8 cellular contexts compared by ENCODE assay signal in the genomic region with DNA sequence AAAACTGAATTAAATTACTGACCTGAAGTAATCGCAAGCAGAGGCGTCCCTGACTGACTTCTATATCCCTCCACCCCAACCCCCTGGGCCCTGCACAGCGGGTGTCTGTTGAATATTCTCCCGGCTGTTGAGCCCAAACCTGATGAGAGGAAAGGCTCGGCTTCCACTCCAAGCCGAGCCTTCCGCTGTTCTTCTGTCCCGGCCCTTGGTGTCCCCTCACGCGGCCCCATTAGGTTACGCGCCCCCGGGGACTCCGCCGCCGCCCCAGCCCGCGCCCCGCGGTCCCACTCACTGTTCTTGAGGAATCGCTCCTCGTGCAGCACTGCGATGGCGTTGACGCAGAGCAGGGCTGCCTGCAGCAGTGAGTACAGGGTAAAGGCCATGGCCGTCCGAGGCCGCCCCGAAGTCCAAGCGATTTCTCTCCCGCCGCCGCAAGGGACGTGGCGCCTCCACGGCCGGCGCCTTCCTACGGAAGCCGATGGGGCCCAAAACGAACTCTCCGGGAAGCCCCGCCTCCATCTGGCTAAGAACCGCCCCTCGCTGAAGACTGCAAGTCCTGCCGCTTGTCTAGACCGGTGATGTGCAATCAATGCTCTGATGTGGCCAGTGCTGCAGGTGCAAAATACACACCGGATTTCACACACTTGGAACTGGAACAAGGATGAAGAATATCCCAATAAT. TPM values are rescaled to one million over a fixed set of nuclear protein-coding genes. Genes with fewer than 3 reads are reported as not detected.
DNase-seq lines count a peak whose midpoint lies in the region; ATAC-seq and TF ChIP-seq lines count a peak whose summit lies in the region.

TSS of gene IER3IP1 (minus strand) at position 470 of the 681 bp plus-strand sequence. CDS start at position 383, 87 bp downstream.

- H3K36me3 Mint-ChIP-seq in activated T-helper 17 cell treated with anti-CD3 and anti-CD28 coated beads, Interleukin-2, amount 50 U/mL, for 72 hours (ENCODE audit: low read depth) = no peaks in the 10 kb centered on the region

- H3K27ac ChIP-seq in DOHH2 (ENCODE audit: low read depth, low read length) = peak within 1 kb of the TSS; percentile 45
- H3K27ac ChIP-seq in RWPE1 = peak within 1 kb of the TSS; percentile 75
- peak within 1 kb of the TSS; percentile 65 for H3K27ac ChIP-seq in neural cell (ENCODE audit: low read length)

- no peak within 1 kb of the TSS for H3K27ac Mint-ChIP-seq in activated T-helper 17 cell treated with anti-CD3 and anti-CD28 coated beads, Interleukin-2, amount 50 U/mL, for 72 hours
- peak within 1 kb of the TSS; percentile 89 to 90 for H3K27ac Mint-ChIP-seq in stimulated activated naive CD8-positive, alpha-beta T cell treated with anti-CD3 and anti-CD28 coated beads, Interleukin-15, amount 100 ng/mL, for 72 hours

- H3K4me1 ChIP-seq in DOHH2 (ENCODE audit: control insufficient read depth, low read length) = peaks cover 47% of the 10 kb centered on the region

- TF ChIP-seq RAD21 in neural cell (conservative IDR thresholded peaks at IDR 0.05) = peak; percentile 33

- H4K20me1 ChIP-seq in DOHH2 (ENCODE audit: control insufficient read depth, insufficient read depth, low read depth, low read length) (peaks cover 11% of the 10 kb centered on the region), neural cell (ENCODE audit: insufficient read depth) (no peaks in the 10 kb centered on the region)

- peak within 1 kb of the TSS; percentile 30 for H3K4me3 Mint-ChIP-seq in activated T-helper 17 cell treated with anti-CD3 and anti-CD28 coated beads, Interleukin-2, amount 50 U/mL, for 72 hours
- peak within 1 kb of the TSS in 1 of 2 donors; percentile 34 for H3K4me3 Mint-ChIP-seq in stimulated activated naive CD8-positive, alpha-beta T cell treated with anti-CD3 and anti-CD28 coated beads, Interleukin-15, amount 100 ng/mL, for 72 hours

- no peak for TF ChIP-seq EP300 in neural cell (conservative IDR thresholded peaks at IDR 0.05; ENCODE audit: poor library complexity, severe bottlenecking)

- H3K4me2 ChIP-seq in DOHH2 (ENCODE audit: low read length) (peak within 1 kb of the TSS; percentile 56), neural cell (ENCODE audit: low read length) (peak within 1 kb of the TSS; percentile 58)

- peak; percentile 72 for ATAC-seq in GM21825 (IDR thresholded peaks at IDR 0.05; ENCODE audit: unreplicated experiment)
- ATAC-seq in activated T-helper 17 cell treated with anti-CD3 and anti-CD28 coated beads, Interleukin-2, amount 50 U/mL, for 72 hours (replicated peaks) = peak; percentile 93
- ATAC-seq in stimulated activated naive CD8-positive, alpha-beta T cell treated with anti-CD3 and anti-CD28 coated beads, Interleukin-15, amount 100 ng/mL, for 72 hours = peak; percentile 93

- no peaks in the 10 kb centered on the region for H3K4me1 Mint-ChIP-seq in activated T-helper 17 cell treated with anti-CD3 and anti-CD28 coated beads, Interleukin-2, amount 50 U/mL, for 72 hours
- H3K4me1 Mint-ChIP-seq in stimulated activated naive CD8-positive, alpha-beta T cell treated with anti-CD3 and anti-CD28 coated beads, Interleukin-15, amount 100 ng/mL, for 72 hours = no peaks in the 10 kb centered on the region

- CTCF ChIA-PET in RWPE1 (lab: Yijun Ruan, JAX) = no interaction called here

- peak within 1 kb of the TSS; percentile 85 for H3K9ac ChIP-seq in neural cell (ENCODE audit: low read length)

- peak within 1 kb of the TSS; percentile 97 for H2AFZ ChIP-seq in neural cell (ENCODE audit: low read depth, low read length)

- no peaks in the 10 kb centered on the region for H3K9me3 Mint-ChIP-seq in activated T-helper 17 cell treated with anti-CD3 and anti-CD28 coated beads, Interleukin-2, amount 50 U/mL, for 72 hours
- no peaks in the 10 kb centered on the region for H3K9me3 Mint-ChIP-seq in stimulated activated naive CD8-positive, alpha-beta T cell treated with anti-CD3 and anti-CD28 coated beads, Interleukin-15, amount 100 ng/mL, for 72 hours

- H3K9me2 ChIP-seq in DOHH2 (replicated peaks; ENCODE audit: control insufficient read depth, low read length) (no peaks in the 10 kb centered on the region), neural cell (ENCODE audit: insufficient read depth, low read length) (no peaks in the 10 kb centered on the region)

- no peaks in the 10 kb centered on the region for H3K27me3 Mint-ChIP-seq in activated T-helper 17 cell treated with anti-CD3 and anti-CD28 coated beads, Interleukin-2, amount 50 U/mL, for 72 hours
- peaks cover 4% of the 10 kb centered on the region for H3K27me3 Mint-ChIP-seq in stimulated activated naive CD8-positive, alpha-beta T cell treated with anti-CD3 and anti-CD28 coated beads, Interleukin-15, amount 100 ng/mL, for 72 hours

- TF ChIP-seq CTCF in DOHH2 (IDR thresholded peaks at IDR 0.05; ENCODE audit: low read depth, low read length, poor library complexity, severe bottlenecking) (peak; percentile 25), RWPE1 (conservative IDR thresholded peaks at IDR 0.05; ENCODE audit: low read depth) (no peak), fibroblast of pulmonary artery (IDR thresholded peaks at IDR 0.05; ENCODE audit: low read length, missing control alignments) (peak; percentile 3), neural cell (IDR thresholded peaks at IDR 0.05; ENCODE audit: poor library complexity, severe bottlenecking) (peak; percentile 54)

- DNase-seq in Kasumi-1 (lab: John Stamatoyannopoulos, UW) = peak; percentile 85 to 92
- DNase-seq in RWPE1 (ENCODE audit: low spot score) = peak; percentile 70
- peak; percentile 94 for DNase-seq in fibroblast of pulmonary artery (ENCODE audit: low read depth)
- DNase-seq in stimulated activated naive CD8-positive, alpha-beta T cell treated with anti-CD3 and anti-CD28 coated beads, Interleukin-15, amount 100 ng/mL, for 72 hours = peak; percentile 85 to 89

- H3K36me3 ChIP-seq in DOHH2 (ENCODE audit: control insufficient read depth, low read length) (peaks cover 32% of the 10 kb centered on the region), neural cell (ENCODE audit: insufficient read depth, low read length) (no peaks in the 10 kb centered on the region)

- H3K9me3 ChIP-seq in DOHH2 (ENCODE audit: control insufficient read depth, insufficient read depth, low read length) = no peaks in the 10 kb centered on the region
- H3K9me3 ChIP-seq in neural cell (ENCODE audit: low read length) = no peaks in the 10 kb centered on the region

- H3K4me3 ChIP-seq in DOHH2 (ENCODE audit: low read length) (peak within 1 kb of the TSS; percentile 94), fibroblast of pulmonary artery (replicated peaks; ENCODE audit: low read depth, low read length) (peak within 1 kb of the TSS; percentile 96), neural cell (ENCODE audit: low read length) (peak within 1 kb of the TSS; percentile 99)

- H3K79me2 ChIP-seq in DOHH2 (ENCODE audit: control insufficient read depth, low read length) (peaks cover 51% of the 10 kb centered on the region), neural cell (replicated peaks; ENCODE audit: insufficient read depth, low read length) (peaks cover 24% of the 10 kb centered on the region)

- no peaks in the 10 kb centered on the region for H3K27me3 ChIP-seq in DOHH2 (ENCODE audit: control insufficient read depth, low read length)
- no peaks in the 10 kb centered on the region for H3K27me3 ChIP-seq in neural cell (ENCODE audit: insufficient read depth, low read depth, low read length)

- POLR2A ChIA-PET in RWPE1 (lab: Yijun Ruan, JAX; ENCODE audit: low non-redundant PET) = no interaction called here

- H3F3A ChIP-seq in DOHH2 (ENCODE audit: control insufficient read depth, insufficient read depth) (no peaks in the 10 kb centered on the region), neural cell (ENCODE audit: insufficient read depth, low read length, poor library complexity, severe bottlenecking) (no peaks in the 10 kb centered on the region)

TF ChIP-seq in neural cell, 6 proteins besides CTCF, POLR2A, EP300 and RAD21:
- TF ChIP-seq TAF1 (IDR thresholded peaks at IDR 0.05; ENCODE audit: low read depth) (peak; percentile 72), REST (IDR thresholded peaks at IDR 0.05; ENCODE audit: borderline replicate concordance) (peak; percentile 58), EZH2 (IDR thresholded peaks at IDR 0.05; ENCODE audit: borderline replicate concordance, insufficient read depth, low read length, poor library complexity, severe bottlenecking) (no peak), POLR2AphosphoS5 (IDR thresholded peaks at IDR 0.05) (peak; percentile 81), SMC3 (conservative IDR thresholded peaks at IDR 0.05; ENCODE audit: poor library complexity) (peak; percentile 41), MXI1 (conservative IDR thresholded peaks at IDR 0.05; ENCODE audit: poor library complexity, severe bottlenecking) (peak; percentile 83)
TF ChIP-seq in neural cell: peak in this region for 5.

RNA-seq across cellular contexts. Expression of gene IER3IP1, which starts in this region (rescaled TPM):
- total RNA-seq in activated T-helper 17 cell treated with anti-CD3 and anti-CD28 coated beads, Interleukin-2, amount 50 U/mL, for 72 hours = 10 to 100 TPM in 1 of 2 donors, 1 to 10 TPM in 1; 7.5 to 11.2 TPM
- polyA plus RNA-seq in neural cell = 23.3 and 27.1 TPM in 2 replicates
- polyA minus RNA-seq in neural cell = 20.5 and 22.1 TPM in 2 replicates

Comparison
In these comparisons a context has a peak if more than half of its experiments do, and no peak if none do; other contexts are left out.
1. Peak in every context shown above with its lines: DNase-seq, ATAC-seq, H3K4me3 ChIP-seq and H3K27ac ChIP-seq.